Comparison of ENCODE assay signal across 17 cellular contexts in genomic region chr22:41964106-41964494, GRCh38. TPM values are rescaled to one million over a fixed set of nuclear protein-coding genes. Genes with fewer than 3 reads are reported as not detected.
DNase-seq lines count a peak whose midpoint lies in the region; ATAC-seq and TF ChIP-seq lines count a peak whose summit lies in the region.
"Had no signal": no experiment of that assay in that cellular context is flagged by ENCODE, and none has a peak within 500 bp of the region (broad histone marks: within the 10 kb centered on the region; RNA-seq: fewer than 3 reads in every experiment).

No MANE protein-coding gene starts in this region.

- H3K79me2 ChIP-seq in mammary epithelial cell (ENCODE audit: insufficient read depth, low read length): no peaks in the 10 kb centered on the region
- H3K79me2 ChIP-seq in osteoblast (ENCODE audit: insufficient read depth, low read length): no peaks in the 10 kb centered on the region

- H3K27me3 ChIP-seq in mammary epithelial cell (ENCODE audit: insufficient read depth, low read length) (no peaks in the 10 kb centered on the region), left lung (no peaks in the 10 kb centered on the region), osteoblast (ENCODE audit: insufficient read depth, low read length) (no peaks in the 10 kb centered on the region), upper lobe of right lung (no peaks in the 10 kb centered on the region)
- H3K27me3 ChIP-seq: BE2C had no signal

- H4K20me1 ChIP-seq in mammary epithelial cell (ENCODE audit: insufficient read depth, low read length) (no peaks in the 10 kb centered on the region), osteoblast (ENCODE audit: insufficient read depth, low read length) (no peaks in the 10 kb centered on the region)

- H3K9ac ChIP-seq in mammary epithelial cell (ENCODE audit: insufficient read depth, low read length): no peak overlapping the region

- in situ Hi-C loops in mammary epithelial cell (cut with MboI; ENCODE audit: low sequenced_read_pairs in 2 of 2): loop anchor here (10.0 kb wide), 2 partner anchors 471 to 511 kb away; partner anchors contain the start of gene NFAM1 (in 2 of the 2)

- no peaks in the 10 kb centered on the region for H3K9me3 ChIP-seq in mammary epithelial cell (replicated peaks; ENCODE audit: insufficient read depth, low read length)
- no peaks in the 10 kb centered on the region for H3K9me3 ChIP-seq in left lung
- no peaks in the 10 kb centered on the region for H3K9me3 ChIP-seq in osteoblast (ENCODE audit: low read depth, low read length)
- H3K9me3 ChIP-seq in upper lobe of right lung: no peaks in the 10 kb centered on the region
- H3K9me3 ChIP-seq: BE2C had no signal

- H3K4me1 ChIP-seq in mammary epithelial cell (ENCODE audit: insufficient read depth, low read length) (peaks cover 7% of the 10 kb centered on the region), left lung (peaks cover 0 to 5% of the 10 kb centered on the region in 2 donors), osteoblast (ENCODE audit: insufficient read depth, low read length) (no peaks in the 10 kb centered on the region), upper lobe of right lung (peaks cover 3% of the 10 kb centered on the region)

- H3K36me3 ChIP-seq in mammary epithelial cell (ENCODE audit: insufficient read depth, low read length) (no peaks in the 10 kb centered on the region), left lung (no peaks in the 10 kb centered on the region), osteoblast (ENCODE audit: insufficient read depth, low read length) (no peaks in the 10 kb centered on the region), upper lobe of right lung (no peaks in the 10 kb centered on the region)
- H3K36me3 ChIP-seq: BE2C had no signal

- dilution Hi-C loops in mammary epithelial cell (cut with HindIII; ENCODE audit: low sequenced_read_pairs): no loop called here

- no peak overlapping the region for H3K27ac ChIP-seq in mammary epithelial cell (ENCODE audit: insufficient read depth, low read depth, low read length)
- no peak overlapping the region for H3K27ac ChIP-seq in left lung
- H3K27ac ChIP-seq in osteoblast (ENCODE audit: low read depth, low read length): no peak overlapping the region
- H3K27ac ChIP-seq in upper lobe of right lung: peak overlapping the region; percentile 30

- intact Hi-C loops in mammary epithelial cell (cut with micrococcal nuclease) (loop anchor here (10.0 kb wide), 1 partner anchor 511 kb away; no protein-coding TSS in a partner anchor), left lung (cut with DNase I) (loop anchor here in 1 of 2 donors (10.0 kb wide), 1 partner anchor 151 kb away; no protein-coding TSS in a partner anchor), upper lobe of right lung (cut with DNase I) (loop anchor here (10.0 kb wide), 1 partner anchor 471 kb away; the partner anchor contains the start of gene NFAM1)

- H3K4me3 ChIP-seq in mammary epithelial cell (replicated peaks in 1 of 3; ENCODE audit: insufficient read depth in 1 of 3, low read depth in 2 of 3, low read length in 3 of 3): no peak overlapping the region
- no peak overlapping the region for H3K4me3 ChIP-seq in left lung
- H3K4me3 ChIP-seq in osteoblast (ENCODE audit: insufficient read depth, low read length): no peak overlapping the region
- no peak overlapping the region for H3K4me3 ChIP-seq in upper lobe of right lung

- CTCF ChIA-PET in mammary epithelial cell (lab: Charles Lee; ENCODE audit: low non-redundant PET): interaction anchor here (0.6 kb wide), 1 partner anchor 17 kb away, joined by 3 read pairs; the partner anchor contains the start of gene CENPM

- ATAC-seq in left lung (peak; percentile 63), upper lobe of right lung (peak; percentile 61), GM21825 (IDR thresholded peaks at IDR 0.05; ENCODE audit: unreplicated experiment) (no peak)

- peak overlapping the region; percentile 34 for H2AFZ ChIP-seq in mammary epithelial cell (ENCODE audit: low read depth, low read length)
- H2AFZ ChIP-seq in osteoblast (ENCODE audit: low read length): no peak overlapping the region

- WGBS in mammary epithelial cell (ENCODE audit: low coverage, missing lambda C conversion rate): 0% methylated on average over 4 of the region's 5 CpGs

- no TSS peak for BruUV-seq in mammary epithelial cell (replicated peaks; lab: Mats Ljungman, UMichigan)

- H3K4me2 ChIP-seq in mammary epithelial cell (ENCODE audit: insufficient read depth, low read depth, low read length) (no peak overlapping the region), osteoblast (ENCODE audit: insufficient read depth, low read length) (no peak overlapping the region)

- TF ChIP-seq CTCF in mammary epithelial cell (conservative IDR thresholded peaks at IDR 0.05 in 1 of 2, IDR thresholded peaks at IDR 0.05 in 1 of 2; ENCODE audit: extremely low read depth in 1 of 2, insufficient read depth in 1 of 2, low read depth in 1 of 2, low read length in 2 of 2) (no peak), left lung (IDR thresholded peaks at IDR 0.05) (no peak), osteoblast (IDR thresholded peaks at IDR 0.05; ENCODE audit: extremely low read depth, low read depth, low read length) (no peak), upper lobe of right lung (IDR thresholded peaks at IDR 0.05) (no peak)

- DNase-seq in mammary epithelial cell (no peak), left lung (no peak), osteoblast (ENCODE audit: insufficient read length, low spot score, missing footprints) (peak; percentile 68), upper lobe of right lung (no peak), mucosa of gallbladder (ENCODE audit: low spot score) (no peak), cerebellar nuclear complex (lab: John Stamatoyannopoulos, UW) (no peak)
- DNase-seq: BE2C; Calu3; CD4-positive, alpha-beta T cell; MM.1S; NCI-H1105; NCI-H187; NCI-H774; RPMI8226 had no signal

RNA-seq across cellular contexts. Expression of gene SEPTIN3, which starts 5.1 kb away (rescaled TPM):
- total RNA-seq in mammary epithelial cell (1 to 10 TPM in 1 of 2 donors, under 1 TPM in 1; 0.73 to 1.7 TPM), left lung (1 to 10 TPM in 1 of 2 donors, under 1 TPM in 1; 0.99 to 2.0 TPM), osteoblast (0.29 and 0.36 TPM in 2 replicates), upper lobe of right lung (3.2 TPM), mucosa of gallbladder (0.60 TPM)
- polyA plus RNA-seq in mammary epithelial cell: 0.70 TPM
- polyA minus RNA-seq in mammary epithelial cell: not detected
- total RNA-seq: HT-29 had no signal

RNA-seq across cellular contexts. Expression of gene CENPM, which starts 17.1 kb away (rescaled TPM):
- total RNA-seq in mammary epithelial cell: 10 to 100 TPM in 1 of 2 donors, under 1 TPM in 1; 0.50 to 20.0 TPM
- 38.2 TPM for polyA plus RNA-seq in mammary epithelial cell
- 24.8 TPM for polyA minus RNA-seq in mammary epithelial cell
- total RNA-seq in left lung: 10 to 100 TPM in 1 of 2 donors, 1 to 10 TPM in 1; 9.6 to 12.0 TPM
- total RNA-seq in osteoblast: 1.2 and 1.8 TPM in 2 replicates
- 1.3 TPM for total RNA-seq in upper lobe of right lung
- total RNA-seq in mucosa of gallbladder: 3.2 TPM

RNA-seq across cellular contexts. Expression of gene WBP2NL, which starts 34.5 kb away (rescaled TPM):
- under 1 TPM; 0.19 to 0.33 TPM for total RNA-seq in mammary epithelial cell
- not detected for polyA plus RNA-seq in mammary epithelial cell
- polyA minus RNA-seq in mammary epithelial cell: not detected
- 1 to 10 TPM; 1.6 to 1.8 TPM for total RNA-seq in left lung
- under 0.01 and 0.72 TPM in 2 replicates for total RNA-seq in osteoblast
- 1.3 TPM for total RNA-seq in upper lobe of right lung
- total RNA-seq in mucosa of gallbladder: 1.6 TPM
- total RNA-seq: HT-29, IMR-90 had no signal
- polyA plus RNA-seq: IMR-90 had no signal

RNA-seq across cellular contexts. Expression of gene TNFRSF13C, which starts 37.5 kb away (rescaled TPM):
- total RNA-seq in mammary epithelial cell: under 1 TPM; under 0.01 to 0.21 TPM
- polyA plus RNA-seq in mammary epithelial cell: 0.07 TPM
- polyA minus RNA-seq in mammary epithelial cell: not detected
- under 1 TPM; 0.15 to 0.42 TPM for total RNA-seq in left lung
- under 0.01 TPM in 2 replicates for total RNA-seq in osteoblast
- 0.23 TPM for total RNA-seq in upper lobe of right lung
- total RNA-seq in mucosa of gallbladder: 0.55 TPM
